Comparison of ENCODE assay signal across 26 cellular contexts in genomic region chr12:94684416-94684815, GRCh38. TPM values are rescaled to one million over a fixed set of nuclear protein-coding genes. Genes with fewer than 3 reads are reported as not detected.
DNase-seq lines count a peak whose midpoint lies in the region; ATAC-seq, FAIRE-seq and TF ChIP-seq lines count a peak whose summit lies in the region.
"Had no signal": no experiment of that assay in that cellular context is flagged by ENCODE, and none has a peak within 500 bp of the region (broad histone marks: within the 10 kb centered on the region; RNA-seq: fewer than 3 reads in every experiment).

No MANE protein-coding gene starts in this region.

- no peak overlapping the region for H3K14ac ChIP-seq in trophoblast cell (ENCODE audit: low read length)

- H3K4me1 ChIP-seq in K562 (replicated peaks in 1 of 2; ENCODE audit: control insufficient read depth in 2 of 2, insufficient read depth in 2 of 2, low read length in 2 of 2) (no peaks in the 10 kb centered on the region), trophoblast cell (ENCODE audit: control insufficient read depth in 1 of 2, insufficient read depth in 2 of 2, low read length in 2 of 2) (peaks cover 5 to 7% of the 10 kb centered on the region in 2 experiments)
- H3K4me1 ChIP-seq: BE2C had no signal

- no TSS peak for BruUV-seq in K562 (replicated peaks; lab: Mats Ljungman, UMichigan)

- POLR2A ChIA-PET in K562 (lab: Yijun Ruan, JAX), result no interaction called here

- peak overlapping the region; percentile 14 for H3K27ac Mint-ChIP-seq in stimulated activated naive CD8-positive, alpha-beta T cell treated with anti-CD3 and anti-CD28 coated beads, Interleukin-15, Interleukin-2, amounts not matched to agents 100 ng/mL and 50 ng/mL, for 24 hours
- H3K27ac Mint-ChIP-seq in stimulated activated naive CD8-positive, alpha-beta T cell treated with anti-CD3 and anti-CD28 coated beads, Interleukin-15, amount 100 ng/mL, for 72 hours, result no peak overlapping the region
- peak overlapping the region in 5 of 6 donors; percentile 4 to 85 (median 46) for H3K27ac Mint-ChIP-seq in immature natural killer cell
- H3K27ac Mint-ChIP-seq: CD4-positive, alpha-beta T cell had no signal

- no peak for TF ChIP-seq EP300 in K562 (IDR thresholded peaks at IDR 0.05; ENCODE audit: low read length)

- no peak for TF ChIP-seq RAD21 in K562 (CRISPR knock-in tag; conservative IDR thresholded peaks at IDR 0.05 in 1 of 2, IDR thresholded peaks at IDR 0.05 in 1 of 2)

- TF ChIP-seq POLR2A in K562 (conservative IDR thresholded peaks at IDR 0.05), result no peak

- CTCF ChIA-PET in K562 (lab: Yijun Ruan, JAX; ENCODE audit: low intra/inter-chr PET ratio), result no interaction called here

- no peak overlapping the region for H3K23ac ChIP-seq in trophoblast cell (ENCODE audit: low read length)

- no peak overlapping the region for H2AK5ac ChIP-seq in trophoblast cell (ENCODE audit: low read length)

- H3K79me2 ChIP-seq in K562 (ENCODE audit: control insufficient read depth, insufficient read depth, low read length), result no peaks in the 10 kb centered on the region
- H3K79me2 ChIP-seq in trophoblast cell (ENCODE audit: control insufficient read depth, insufficient read depth, low read length, poor library complexity), result no peaks in the 10 kb centered on the region

- intact Hi-C loops in K562 (cut with micrococcal nuclease), result no loop called here

- peaks cover 4% of the 10 kb centered on the region for H3K9me3 Mint-ChIP-seq in stimulated activated naive CD8-positive, alpha-beta T cell treated with anti-CD3 and anti-CD28 coated beads, Interleukin-15, Interleukin-2, amounts not matched to agents 100 ng/mL and 50 ng/mL, for 24 hours
- H3K9me3 Mint-ChIP-seq in stimulated activated naive CD8-positive, alpha-beta T cell treated with anti-CD3 and anti-CD28 coated beads, Interleukin-15, amount 100 ng/mL, for 72 hours, result no peaks in the 10 kb centered on the region
- H3K9me3 Mint-ChIP-seq in immature natural killer cell, result no peaks in the 10 kb centered on the region
- H3K9me3 Mint-ChIP-seq: CD4-positive, alpha-beta T cell; CD8-positive, alpha-beta memory T cell had no signal

- no peak overlapping the region for H3K18ac ChIP-seq in trophoblast cell (ENCODE audit: low read length)

- no peak overlapping the region for H4K8ac ChIP-seq in trophoblast cell (ENCODE audit: low read depth, low read length)

- in situ Hi-C loops in K562 (cut with MboI), result no loop called here

- H3K4me3 Mint-ChIP-seq in stimulated activated naive CD8-positive, alpha-beta T cell treated with anti-CD3 and anti-CD28 coated beads, Interleukin-15, Interleukin-2, amounts not matched to agents 100 ng/mL and 50 ng/mL, for 24 hours, result no peak overlapping the region
- no peak overlapping the region for H3K4me3 Mint-ChIP-seq in stimulated activated naive CD8-positive, alpha-beta T cell treated with anti-CD3 and anti-CD28 coated beads, Interleukin-15, amount 100 ng/mL, for 72 hours
- no peak overlapping the region for H3K4me3 Mint-ChIP-seq in immature natural killer cell
- H3K4me3 Mint-ChIP-seq: CD14-positive monocyte; CD4-positive, alpha-beta T cell; CD8-positive, alpha-beta memory T cell had no signal

- no peak for ATAC-seq in stimulated activated naive CD8-positive, alpha-beta T cell treated with anti-CD3 and anti-CD28 coated beads, Interleukin-15, amount 100 ng/mL, for 72 hours
- ATAC-seq in K562 (no peak), HG03378 (IDR thresholded peaks at IDR 0.05; ENCODE audit: unreplicated experiment) (no peak), HG03095 (IDR thresholded peaks at IDR 0.05; ENCODE audit: unreplicated experiment) (no peak)

- no peaks in the 10 kb centered on the region for H3K9me1 ChIP-seq in K562 (ENCODE audit: control insufficient read depth, insufficient read depth, low read length)

- DNase-seq in stimulated activated naive CD8-positive, alpha-beta T cell treated with anti-CD3 and anti-CD28 coated beads, Interleukin-15, amount 100 ng/mL, for 72 hours, result no peak
- DNase-seq in K562 (ENCODE audit: extremely low read depth in 1 of 4, low spot score in 3 of 4), result no peak
- DNase-seq in immature natural killer cell, result no peak
- DNase-seq in trophoblast cell, result peak in 1 of 2 donors; percentile 27
- DNase-seq in NCI-H446 treated with DMSO at 0.1 percent for 48 hours (lab: John Stamatoyannopoulos, UW), result no peak
- DNase-seq: BE2C; CD4-positive, alpha-beta T cell; CD8-positive, alpha-beta memory T cell; DMS 273 treated with DMSO at 0.1 percent for 48 hours; DMS79; EL; GDM1; GM23248; H7; HCEC 1CT had no signal

- H3K79me1 ChIP-seq in trophoblast cell (ENCODE audit: low read length), result no peaks in the 10 kb centered on the region

- no peaks in the 10 kb centered on the region for H3K36me3 ChIP-seq in K562 (ENCODE audit: control insufficient read depth, insufficient read depth, low read length)
- H3K36me3 ChIP-seq in trophoblast cell (ENCODE audit: control insufficient read depth in 1 of 2, insufficient read depth in 2 of 2, low read length in 2 of 2), result no peaks in the 10 kb centered on the region
- H3K36me3 ChIP-seq: BE2C; BLaER1 treated with 17β-estradiol and CSF1 and Interleukin-3, amounts not matched to agents 10 nM and 100 nM had no signal

- H3K4me1 Mint-ChIP-seq in stimulated activated naive CD8-positive, alpha-beta T cell treated with anti-CD3 and anti-CD28 coated beads, Interleukin-15, Interleukin-2, amounts not matched to agents 100 ng/mL and 50 ng/mL, for 24 hours (ENCODE audit: low read depth), result peaks cover 11% of the 10 kb centered on the region
- H3K4me1 Mint-ChIP-seq in stimulated activated naive CD8-positive, alpha-beta T cell treated with anti-CD3 and anti-CD28 coated beads, Interleukin-15, amount 100 ng/mL, for 72 hours, result no peaks in the 10 kb centered on the region
- H3K4me1 Mint-ChIP-seq in immature natural killer cell, result peaks cover 34 to 41% of the 10 kb centered on the region in 2 donors

- H2AFZ ChIP-seq in K562 (ENCODE audit: low read depth, low read length), result no peak overlapping the region
- H2AFZ ChIP-seq in trophoblast cell (ENCODE audit: insufficient read depth, low read length, poor library complexity), result no peak overlapping the region
- H2AFZ ChIP-seq: GM23248 had no signal

- H3K4ac ChIP-seq in trophoblast cell (ENCODE audit: low read depth, low read length), result no peak overlapping the region

- no peaks in the 10 kb centered on the region for H4K20me1 ChIP-seq in K562 (replicated peaks; ENCODE audit: control insufficient read depth, insufficient read depth, low read length)
- H4K20me1 ChIP-seq: BLaER1 treated with 17β-estradiol and CSF1 and Interleukin-3, amounts not matched to agents 10 nM and 100 nM had no signal

- no peak overlapping the region for H3K9ac ChIP-seq in K562 (ENCODE audit: insufficient read depth in 1 of 2, low read depth in 2 of 2, low read length in 2 of 2)
- H3K9ac ChIP-seq in trophoblast cell (ENCODE audit: low read length), result no peak overlapping the region
- H3K9ac ChIP-seq: BLaER1 treated with 17β-estradiol and CSF1 and Interleukin-3, amounts not matched to agents 10 nM and 100 nM; GM23248 had no signal

- H2BK120ac ChIP-seq in trophoblast cell (ENCODE audit: insufficient read depth, low read length, poor library complexity), result no peak overlapping the region

- no peak overlapping the region for H3K4me2 ChIP-seq in K562 (ENCODE audit: insufficient read depth, low read length)
- no peak overlapping the region for H3K4me2 ChIP-seq in trophoblast cell (ENCODE audit: low read length)
- H3K4me2 ChIP-seq: BLaER1 treated with 17β-estradiol and CSF1 and Interleukin-3, amounts not matched to agents 10 nM and 100 nM had no signal

- FAIRE-seq in K562 (lab: Jason Lieb, UNC), result no peak
- FAIRE-seq: A204.1, D721Med, GM12892, GM19239, H1 had no signal

- no peaks in the 10 kb centered on the region for H3K36me3 Mint-ChIP-seq in stimulated activated naive CD8-positive, alpha-beta T cell treated with anti-CD3 and anti-CD28 coated beads, Interleukin-15, Interleukin-2, amounts not matched to agents 100 ng/mL and 50 ng/mL, for 24 hours (ENCODE audit: low read depth)
- H3K36me3 Mint-ChIP-seq in immature natural killer cell, result no peaks in the 10 kb centered on the region
- H3K36me3 Mint-ChIP-seq: CD8-positive, alpha-beta memory T cell had no signal

- under 1% methylated on average over 7 of the region's 7 CpGs for WGBS in K562 (ENCODE audit: insufficient coverage, low coverage, missing lambda C conversion rate)
- no CpG with 5 or more reads among the region's 7 CpGs for WGBS in trophoblast cell (ENCODE audit: extremely low coverage, insufficient coverage, insufficient read length)

- H4K12ac ChIP-seq in trophoblast cell (ENCODE audit: low read depth, low read length), result no peak overlapping the region

- no peak for TF ChIP-seq CTCF in K562 (IDR thresholded peaks at IDR 0.05 in 2 of 3, conservative IDR thresholded peaks at IDR 0.05 in 1 of 3; ENCODE audit: insufficient read depth in 2 of 3, low read depth in 1 of 3, low read length in 3 of 3)

- no peak overlapping the region for H2BK12ac ChIP-seq in trophoblast cell (ENCODE audit: low read length)

- H4K91ac ChIP-seq in trophoblast cell (ENCODE audit: low read depth, low read length), result peak overlapping the region; percentile 51

- H3K4me3 ChIP-seq in K562 (no peak overlapping the region), trophoblast cell (ENCODE audit: low read depth, low read length) (no peak overlapping the region)
- H3K4me3 ChIP-seq: BLaER1 treated with 17β-estradiol and CSF1 and Interleukin-3, amounts not matched to agents 10 nM and 100 nM; GM23248 had no signal

- H3K9me3 ChIP-seq in K562 (replicated peaks; ENCODE audit: control insufficient read depth, insufficient read depth, low read depth, low read length) (no peaks in the 10 kb centered on the region), trophoblast cell (ENCODE audit: insufficient read depth, low read depth, low read length) (no peaks in the 10 kb centered on the region)
- H3K9me3 ChIP-seq: BE2C had no signal

- H3K27ac ChIP-seq in K562 (ENCODE audit: extremely low read depth, low read depth, low read length), result no peak overlapping the region
- no peak overlapping the region for H3K27ac ChIP-seq in trophoblast cell (ENCODE audit: low read depth, low read length)
- H3K27ac ChIP-seq: 22Rv1; BLaER1 treated with 17β-estradiol and CSF1 and Interleukin-3, amounts not matched to agents 10 nM and 100 nM; GM23248 had no signal

- H3K27me3 ChIP-seq in K562 (ENCODE audit: control insufficient read depth in 2 of 2, insufficient read depth in 2 of 2, low read length in 2 of 2), result peaks cover 9 to 13% of the 10 kb centered on the region in 2 experiments; a peak in 2 of 5 replicates
- H3K27me3 ChIP-seq in trophoblast cell (ENCODE audit: insufficient read depth, low read length), result no peaks in the 10 kb centered on the region
- H3K27me3 ChIP-seq: BLaER1 treated with 17β-estradiol and CSF1 and Interleukin-3, amounts not matched to agents 10 nM and 100 nM had no signal

- no peak overlapping the region for H2BK5ac ChIP-seq in trophoblast cell (ENCODE audit: low read depth, low read length, poor library complexity)

- peaks cover 3% of the 10 kb centered on the region for H3K27me3 Mint-ChIP-seq in stimulated activated naive CD8-positive, alpha-beta T cell treated with anti-CD3 and anti-CD28 coated beads, Interleukin-15, Interleukin-2, amounts not matched to agents 100 ng/mL and 50 ng/mL, for 24 hours
- H3K27me3 Mint-ChIP-seq in stimulated activated naive CD8-positive, alpha-beta T cell treated with anti-CD3 and anti-CD28 coated beads, Interleukin-15, amount 100 ng/mL, for 72 hours, result no peaks in the 10 kb centered on the region
- peaks cover 0 to 2% (median 0%) of the 10 kb centered on the region in 3 donors for H3K27me3 Mint-ChIP-seq in immature natural killer cell (ENCODE audit: low read depth in 3 of 3)
- H3K27me3 Mint-ChIP-seq: CD4-positive, alpha-beta T cell had no signal

RNA-seq across cellular contexts. Expression of gene TMCC3, which starts 34.1 kb away (rescaled TPM):
- total RNA-seq in K562 (2011; cell fraction: chromatin; rRNA removed; ENCODE audit: low replicate concordance), result not detected in 2 replicates
- total RNA-seq in K562 (2011; cell fraction: nucleolus; rRNA removed), result not detected in 2 replicates
- not detected in 2 replicates for total RNA-seq in K562 (2011; cell fraction: nucleoplasm; rRNA removed)
- not detected in 2 replicates for total RNA-seq in K562 (2014; rRNA removed)
- total RNA-seq in K562 (2014; rRNA removed; fragmentation: Illumina TruSeq; extraction: Trizol), result not detected in 2 replicates
- total RNA-seq in K562 (2015; rRNA removed; fragmentation: Illumina TruSeq; extraction: Trizol), result not detected in 2 replicates
- total RNA-seq in K562 (2021), result 0.16 TPM in 1 of 2 replicates, not detected in the other
- polyA plus RNA-seq in K562 (2011; rRNA removed), result not detected in 2 replicates
- polyA plus RNA-seq in K562 (2011; cell fraction: cytosol; rRNA removed), result 0.01 TPM in 1 of 2 replicates, not detected in the other
- polyA plus RNA-seq in K562 (2011; cell fraction: nucleus; rRNA removed), result not detected in 2 replicates
- 0.01 and 0.06 TPM in 2 replicates for polyA plus RNA-seq in K562 (2012)
- polyA plus RNA-seq in K562 (2014; fragmentation: Illumina TruSeq; extraction: Trizol), result not detected in 2 replicates
- polyA plus RNA-seq in K562 (2014; fragmentation: Nextera tagmentation; extraction: Ambion mirVana), result not detected
- polyA plus RNA-seq in K562 (2014; rRNA removed), result 0.03 TPM in 1 of 2 replicates, not detected in the other
- polyA minus RNA-seq in K562 (2011; rRNA and poly(A)+ RNA removed), result 0.03 and 0.39 TPM in 2 replicates
- not detected in 2 replicates for polyA minus RNA-seq in K562 (2011; cell fraction: cytosol; rRNA and poly(A)+ RNA removed)
- not detected in 2 replicates for polyA minus RNA-seq in K562 (2011; cell fraction: nucleus; rRNA and poly(A)+ RNA removed)
- polyA plus RNA-seq in immature natural killer cell, result 10 to 100 TPM; 12.4 to 19.2 (median 15.2) TPM
- 12.1 and 15.6 TPM in 2 replicates for polyA plus RNA-seq in trophoblast cell (2013)

Comparison
In these comparisons a context has a peak if more than half of its experiments do, and no peak if none do; other contexts are left out.
1. H3K27ac Mint-ChIP-seq: peak in stimulated activated naive CD8-positive, alpha-beta T cell treated with anti-CD3 and anti-CD28 coated beads, Interleukin-15, Interleukin-2, amounts not matched to agents 100 ng/mL and 50 ng/mL, for 24 hours (single experiment) and immature natural killer cell (5 of 6); none in stimulated activated naive CD8-positive, alpha-beta T cell treated with anti-CD3 and anti-CD28 coated beads, Interleukin-15, amount 100 ng/mL, for 72 hours (0 of 2).
2. RNA of gene TMCC3, which starts 34.1 kb away (polyA plus RNA-seq): 12.4 to 19.2 TPM in immature natural killer cell; 0.01 to 0.06 TPM in K562; every median in the first group is over 10 times any median in the second.